In genomic region chr3:186004671-186005070, GRCh38 we compare ENCODE assay signal across 18 cellular contexts.
DNase-seq lines count a peak whose midpoint lies in the region; ATAC-seq lines count a peak whose summit lies in the region.
"Had no signal": no experiment of that assay in that cellular context is flagged by ENCODE, and none has a peak within 500 bp of the region (broad histone marks: within the 10 kb centered on the region; RNA-seq: fewer than 3 reads in every experiment).

No MANE protein-coding gene starts in this region.

- H3K4me3 Mint-ChIP-seq in T-helper 17 cell: no peak overlapping the region
- H3K4me3 Mint-ChIP-seq: B cell; CD8-positive, alpha-beta T cell had no signal

- H3K4me1 Mint-ChIP-seq in T-helper 17 cell: peaks cover 2% of the 10 kb centered on the region
- H3K4me1 Mint-ChIP-seq: B cell had no signal

- peaks cover 36% of the 10 kb centered on the region for H3K27me3 Mint-ChIP-seq in T-helper 17 cell

- no peak for DNase-seq in caudate nucleus (lab: John Stamatoyannopoulos, UW)
- DNase-seq in T-helper 17 cell: no peak
- no peak for DNase-seq in ureter (ENCODE audit: low spot score)
- DNase-seq in stimulated activated naive CD4-positive, alpha-beta T cell treated with Interleukin-2 at 50 U/mL for 16 hours (lab: John Stamatoyannopoulos, UW): no peak
- DNase-seq: Calu3; CD8-positive, alpha-beta T cell; DMS79 treated with DMSO at 0.1 percent for 48 hours; GF-D8; GOT3; H7; IMR-90; KBM-7 had no signal

- no peak overlapping the region for H3K27ac Mint-ChIP-seq in T-helper 17 cell
- H3K27ac Mint-ChIP-seq: B cell; CD8-positive, alpha-beta T cell had no signal

- ATAC-seq in GM19035 (IDR thresholded peaks at IDR 0.05; ENCODE audit: unreplicated experiment) (peak; percentile 11), HG03432 (IDR thresholded peaks at IDR 0.05; ENCODE audit: unreplicated experiment) (peak; percentile 18), T-helper 17 cell (no peak)
- ATAC-seq: CD8-positive, alpha-beta T cell; HCT116 had no signal

- no peaks in the 10 kb centered on the region for H3K9me3 ChIP-seq in T-helper 17 cell (ENCODE audit: control insufficient read depth, low read length, poor library complexity, severe bottlenecking)

- H3K36me3 Mint-ChIP-seq in T-helper 17 cell (ENCODE audit: low read depth): no peaks in the 10 kb centered on the region
- H3K36me3 Mint-ChIP-seq: CD8-positive, alpha-beta T cell had no signal

- H3K27ac ChIP-seq in caudate nucleus (ENCODE audit: low read depth, low read length): peak overlapping the region; percentile 52
- H3K27ac ChIP-seq: BLaER1 treated with 17β-estradiol and CSF1 and Interleukin-3, amounts not matched to agents 10 nM and 100 nM; HL-60 had no signal
